In genomic region chr11:47616726-47617416, GRCh38 we compare ENCODE assay signal across 8 cellular contexts. TPM values are rescaled to one million over a fixed set of nuclear protein-coding genes. Genes with fewer than 3 reads are reported as not detected.
DNase-seq lines count a peak whose midpoint lies in the region; ATAC-seq and FAIRE-seq lines count a peak whose summit lies in the region.

No MANE protein-coding gene starts in this region.

- no peak for ATAC-seq in GM19467 (IDR thresholded peaks at IDR 0.05; ENCODE audit: unreplicated experiment)
- ATAC-seq in HG02885 (IDR thresholded peaks at IDR 0.05; ENCODE audit: poor library complexity, unreplicated experiment), result no peak

- peak; percentile 42 for DNase-seq in DMS53 (lab: John Stamatoyannopoulos, UW)
- no peak for DNase-seq in DMS53 treated with DMSO at 0.1 percent for 48 hours (lab: John Stamatoyannopoulos, UW; ENCODE audit: unreplicated experiment)
- DNase-seq in HTR-8/SVneo (ENCODE audit: insufficient read length, low spot score), result peak; percentile 61
- DNase-seq in SHP77 treated with DMSO at 0.1 percent for 48 hours (lab: John Stamatoyannopoulos, UW), result peak; percentile 6
- peak; percentile 94 for DNase-seq in fibroblast of peridontal ligament (ENCODE audit: extremely low read depth)
- DNase-seq in occipital lobe (lab: John Stamatoyannopoulos, UW), result peak; percentile 65

- FAIRE-seq in HTR-8/SVneo (lab: Jason Lieb, UNC), result no peak

RNA-seq across cellular contexts. Expression of gene C1QTNF4, which starts 22.7 kb away (rescaled TPM):
- 16.7 TPM for total RNA-seq in occipital lobe

RNA-seq across cellular contexts. Expression of gene MTCH2, which starts 25.5 kb away (rescaled TPM):
- total RNA-seq in occipital lobe, result 89.2 TPM

RNA-seq across cellular contexts. Expression of gene FAM180B, which starts 30.4 kb away (rescaled TPM):
- 0.16 TPM for total RNA-seq in occipital lobe

RNA-seq across cellular contexts. Expression of gene NDUFS3, which starts 38.0 kb away (rescaled TPM):
- total RNA-seq in occipital lobe, result 47.1 TPM

RNA-seq across cellular contexts. Expression of gene KBTBD4, which starts 38.1 kb away (rescaled TPM):
- 38.2 TPM for total RNA-seq in occipital lobe
